ENCODE assay signal across 10 cellular contexts in genomic region chr11:127493330-127493729, GRCh38.
DNase-seq lines count a peak whose midpoint lies in the region; ATAC-seq and TF ChIP-seq lines count a peak whose summit lies in the region.
"Had no signal": no experiment of that assay in that cellular context is flagged by ENCODE, and none has a peak within 500 bp of the region (broad histone marks: within the 10 kb centered on the region; RNA-seq: fewer than 3 reads in every experiment).

No MANE protein-coding gene starts in this region.

- WGBS in thyroid gland, 2 donors: 52 to 60% methylated on average over 4 of the region's 4 CpGs

- intact Hi-C loops in dorsolateral prefrontal cortex (cut with DNase I): no loop called here
- intact Hi-C loops in thyroid gland (cut with DNase I): no loop called here

- no peak overlapping the region for H3K27ac ChIP-seq in 22Rv1
- H3K27ac ChIP-seq in dorsolateral prefrontal cortex: no peak overlapping the region
- H3K27ac ChIP-seq in thyroid gland: no peak overlapping the region
- H3K27ac ChIP-seq: epithelial cell of prostate had no signal

- no peak overlapping the region for H3K4me3 Mint-ChIP-seq in activated naive CD8-positive, alpha-beta T cell treated with anti-CD3 and anti-CD28 coated beads for 36 hours

- H3K27me3 ChIP-seq in dorsolateral prefrontal cortex: no peaks in the 10 kb centered on the region
- H3K27me3 ChIP-seq in thyroid gland: no peaks in the 10 kb centered on the region

- no peak for TF ChIP-seq POLR2A in thyroid gland (IDR thresholded peaks at IDR 0.05)

- H3K36me3 ChIP-seq in thyroid gland: no peaks in the 10 kb centered on the region

- peaks cover 8% of the 10 kb centered on the region for H3K9me3 Mint-ChIP-seq in activated naive CD8-positive, alpha-beta T cell treated with anti-CD3 and anti-CD28 coated beads for 36 hours

- peak; percentile 62 for TF ChIP-seq CTCF in 22Rv1 (IDR thresholded peaks at IDR 0.05)
- TF ChIP-seq CTCF in dorsolateral prefrontal cortex (IDR thresholded peaks at IDR 0.05 in 54 of 56, conservative IDR thresholded peaks at IDR 0.05 in 2 of 56; ENCODE audit: low read depth in 1 of 56, partially characterized antibody in 56 of 56): peak in 55 of 56 donors; percentile 22 to 67 (median 49)
- TF ChIP-seq CTCF in thyroid gland (IDR thresholded peaks at IDR 0.05): peak in 2 of 6 experiments; percentile 15 to 25

- H3K4me3 ChIP-seq in dorsolateral prefrontal cortex (no peak overlapping the region), thyroid gland (replicated peaks in 1 of 3) (no peak overlapping the region)

- H3K27me3 Mint-ChIP-seq in activated naive CD8-positive, alpha-beta T cell treated with anti-CD3 and anti-CD28 coated beads for 36 hours: peaks cover 12% of the 10 kb centered on the region

- no peaks in the 10 kb centered on the region for H3K9me3 ChIP-seq in thyroid gland

- no peak overlapping the region for H3K27ac Mint-ChIP-seq in activated naive CD8-positive, alpha-beta T cell treated with anti-CD3 and anti-CD28 coated beads for 36 hours

- no peaks in the 10 kb centered on the region for H3K36me3 Mint-ChIP-seq in activated naive CD8-positive, alpha-beta T cell treated with anti-CD3 and anti-CD28 coated beads for 36 hours

- H3K4me1 ChIP-seq in thyroid gland: no peaks in the 10 kb centered on the region

- no peaks in the 10 kb centered on the region for H3K4me1 Mint-ChIP-seq in activated naive CD8-positive, alpha-beta T cell treated with anti-CD3 and anti-CD28 coated beads for 36 hours

- peak; percentile 1 for DNase-seq in NCI-H460 (ENCODE audit: extremely low read depth, low read depth)
- no peak for DNase-seq in dorsolateral prefrontal cortex
- DNase-seq in activated naive CD8-positive, alpha-beta T cell treated with anti-CD3 and anti-CD28 coated beads for 36 hours: no peak
- DNase-seq in thyroid gland: no peak
- DNase-seq: Right ventricle myocardium superior had no signal

- peak; percentile 87 for ATAC-seq in GM18867 (IDR thresholded peaks at IDR 0.05; ENCODE audit: unreplicated experiment)
- ATAC-seq in HG02981 (IDR thresholded peaks at IDR 0.05; ENCODE audit: unreplicated experiment): no peak
- no peak for ATAC-seq in GM21447 (IDR thresholded peaks at IDR 0.05; ENCODE audit: unreplicated experiment)
